34 cellular contexts compared by ENCODE assay signal in genomic region chr4:72536443-72536842, GRCh38. TPM values are rescaled to one million over a fixed set of nuclear protein-coding genes. Genes with fewer than 3 reads are reported as not detected.
"Had no signal": no experiment of that assay in that cellular context is flagged by ENCODE, and none has a peak within 500 bp of the region (broad histone marks: within the 10 kb centered on the region; RNA-seq: fewer than 3 reads in every experiment).

No MANE protein-coding gene starts in this region.

- H3K9me3 ChIP-seq: ascending aorta had no signal

- FAIRE-seq: bronchial epithelial cell, TTC549 had no signal

- ATAC-seq: activated CD4-positive, alpha-beta T cell treated with anti-CD3 and anti-CD28 coated beads for 36 hours; activated CD4-positive, CD25-positive, alpha-beta regulatory T cell treated with anti-CD3 and anti-CD28 coated beads, Interleukin-2, amount 50 U/mL, for 24 hours; activated CD8-positive, alpha-beta memory T cell treated with anti-CD3 and anti-CD28 coated beads, Interleukin-2, amount 10 ng/mL, durations not matched to agents 7 days and 5 days; activated CD8-positive, alpha-beta T cell treated with anti-CD3 and anti-CD28 coated beads, Interleukin-2, amount 10 ng/mL, durations not matched to agents 7 days and 5 days; activated naive CD8-positive, alpha-beta T cell treated with anti-CD3 and anti-CD28 coated beads, Interleukin-2, amount 50 U/mL, for 24 hours; WTC11 had no signal

- H3K36me3 ChIP-seq: ascending aorta, cardiac muscle cell, WERI-Rb-1 had no signal

- H3K4me1 ChIP-seq: ascending aorta had no signal

- H3K27me3 ChIP-seq: ascending aorta, cardiac muscle cell had no signal

- H3K4me3 ChIP-seq: ascending aorta, cardiac muscle cell had no signal

- H3K27ac ChIP-seq: ascending aorta, cardiac muscle cell, WERI-Rb-1 had no signal

- DNase-seq: activated CD4-positive, alpha-beta memory T cell treated with anti-CD3 and anti-CD28 coated beads, Interleukin-2, amount 10 ng/mL, durations not matched to agents 7 days and 5 days; activated CD4-positive, alpha-beta T cell treated with anti-CD3 and anti-CD28 coated beads for 1 hour; activated CD4-positive, alpha-beta T cell treated with anti-CD3 and anti-CD28 coated beads for 36 hours; activated CD4-positive, alpha-beta T cell treated with anti-CD3 and anti-CD28 coated beads for 48 hours; activated CD4-positive, alpha-beta T cell treated with anti-CD3 and anti-CD28 coated beads, Interleukin-2, amount 10 ng/mL, durations not matched to agents 7 days and 5 days; activated CD4-positive, alpha-beta T cell treated with anti-CD3 and anti-CD28 coated beads, Interleukin-2, amount 50 U/mL, for 48 hours; activated CD4-positive, CD25-positive, alpha-beta regulatory T cell; activated CD8-positive, alpha-beta memory T cell treated with anti-CD3 and anti-CD28 coated beads for 24 hours; activated CD8-positive, alpha-beta memory T cell treated with anti-CD3 and anti-CD28 coated beads, Interleukin-2, amount 10 ng/mL, durations not matched to agents 7 days and 5 days; activated CD8-positive, alpha-beta memory T cell treated with anti-CD3 and anti-CD28 coated beads, Interleukin-2, amount 50 U/mL, for 48 hours; activated CD8-positive, alpha-beta T cell treated with anti-CD3 and anti-CD28 coated beads, Interleukin-2, amount 10 ng/mL, durations not matched to agents 7 days and 5 days; activated effector memory CD4-positive, alpha-beta T cell treated with Interleukin-2 at 50 U/mL for 16 hours; activated gamma-delta T cell; activated naive CD4-positive, alpha-beta T cell treated with anti-CD3 and anti-CD28 coated beads, Interleukin-2, amount 10 ng/mL, durations not matched to agents 7 days and 5 days; activated naive CD4-positive, alpha-beta T cell treated with Interleukin-2 at 50 U/mL for 16 hours; activated naive CD8-positive, alpha-beta T cell treated with anti-CD3 and anti-CD28 coated beads, Interleukin-2, amount 10 ng/mL, durations not matched to agents 7 days and 5 days; activated naive CD8-positive, alpha-beta T cell treated with anti-CD3 and anti-CD28 coated beads, Interleukin-2, amount 50 U/mL, for 24 hours; activated T-cell treated with anti-CD3 and anti-CD28 coated beads, Interleukin-2, amount 50 U/mL, for 24 hours; activated T-cell treated with anti-CD3 and anti-CD28 coated beads, Interleukin-2, amount 50 U/mL, for 48 hours; amygdala; anterior cingulate cortex; caudate nucleus; cerebellar nuclear complex; T-helper 1 cell; T-helper 2 cell; T-helper 9 cell; WERI-Rb-1 had no signal

RNA-seq across cellular contexts. Expression of gene ADAMTS3, which starts 32.6 kb away (rescaled TPM):
- total RNA-seq: activated CD4-positive, alpha-beta memory T cell treated with anti-CD3 and anti-CD28 coated beads, Interleukin-2, amount 10 ng/mL, durations not matched to agents 7 days and 5 days; activated CD4-positive, alpha-beta T cell treated with anti-CD3 and anti-CD28 coated beads for 36 hours; activated CD4-positive, alpha-beta T cell treated with anti-CD3 and anti-CD28 coated beads, Interleukin-2, amount 10 ng/mL, durations not matched to agents 7 days and 5 days; activated CD8-positive, alpha-beta memory T cell treated with anti-CD3 and anti-CD28 coated beads, Interleukin-2, amount 10 ng/mL, durations not matched to agents 7 days and 5 days; activated CD8-positive, alpha-beta T cell treated with anti-CD3 and anti-CD28 coated beads, Interleukin-2, amount 10 ng/mL, durations not matched to agents 7 days and 5 days; activated naive CD8-positive, alpha-beta T cell treated with anti-CD3 and anti-CD28 coated beads, Interleukin-2, amount 10 ng/mL, durations not matched to agents 7 days and 5 days; activated T-helper 2 cell treated with anti-CD3 and anti-CD28 coated beads, Interferon-gamma antibody, Interleukin-2, Interleukin-4, amounts not matched to agents 10 μg/mL and 5 μg/mL and 100 μg/mL, durations not matched to agents 14 hours and 24 hours and 36 hours had no signal
